ENCODE assay signal across 1 cellular context in the genomic region with DNA sequence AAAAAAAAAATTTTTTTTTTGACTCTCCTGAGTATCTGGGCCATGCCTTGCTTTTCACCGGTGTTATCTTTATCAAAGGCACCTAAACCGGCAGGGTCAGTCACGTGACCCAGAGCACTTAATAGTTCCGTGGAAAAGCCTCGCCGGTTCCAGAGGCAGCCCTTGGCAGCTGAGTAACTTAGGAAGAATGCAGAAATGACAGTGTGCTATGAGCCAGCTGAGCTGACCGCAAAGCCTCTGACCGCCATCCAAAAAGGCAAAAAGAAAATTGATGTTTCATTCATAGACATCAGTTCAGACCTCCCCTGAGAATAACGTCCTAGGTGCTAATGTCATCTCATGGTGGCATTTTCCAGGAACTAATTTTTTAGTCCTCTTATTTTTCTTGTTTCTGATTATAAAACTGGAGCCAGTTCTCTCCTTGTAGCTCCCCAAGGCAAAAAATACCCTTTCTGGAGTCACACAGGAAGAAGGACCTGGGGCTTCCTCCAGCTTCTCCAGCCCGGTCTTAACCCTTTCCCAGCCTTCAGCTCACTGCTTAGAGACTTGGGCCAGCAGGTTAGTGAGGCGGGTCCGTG.
A peak's percentile ranks its signal among the peaks of the same experiment; 100 is the strongest.
TF ChIP-seq lines count a peak whose summit lies in the region.

No MANE protein-coding gene starts in this region.

TF ChIP-seq in K562, 482 proteins besides CTCF, POLR2A, EP300 and RAD21 (continued from another document and continues in another):
- TF ChIP-seq, protein P1, sequence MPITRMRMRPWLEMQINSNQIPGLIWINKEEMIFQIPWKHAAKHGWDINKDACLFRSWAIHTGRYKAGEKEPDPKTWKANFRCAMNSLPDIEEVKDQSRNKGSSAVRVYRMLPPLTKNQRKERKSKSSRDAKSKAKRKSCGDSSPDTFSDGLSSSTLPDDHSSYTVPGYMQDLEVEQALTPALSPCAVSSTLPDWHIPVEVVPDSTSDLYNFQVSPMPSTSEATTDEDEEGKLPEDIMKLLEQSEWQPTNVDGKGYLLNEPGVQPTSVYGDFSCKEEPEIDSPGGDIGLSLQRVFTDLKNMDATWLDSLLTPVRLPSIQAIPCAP (CRISPR knock-in tag; IDR thresholded peaks at IDR 0.05; ENCODE audit: borderline replicate concordance) = no peak
- TF ChIP-seq TOE1 (IDR thresholded peaks at IDR 0.05; ENCODE audit: borderline replicate concordance) = peak; percentile 99
- no peak for TF ChIP-seq TOE1 (CRISPR knock-in tag; IDR thresholded peaks at IDR 0.05; ENCODE audit: borderline replicate concordance, low read depth)
- TF ChIP-seq RFX7 (CRISPR knock-in tag; IDR thresholded peaks at IDR 0.05) = no peak
- TF ChIP-seq SPI1 (IDR thresholded peaks at IDR 0.05; ENCODE audit: borderline replicate concordance, low read depth, low read length) = no peak
- TF ChIP-seq HNRNPL (IDR thresholded peaks at IDR 0.05; ENCODE audit: low read depth, low read length) = no peak
- TF ChIP-seq CHAMP1 (IDR thresholded peaks at IDR 0.05) = no peak
- TF ChIP-seq ZNF175 (CRISPR knock-in tag; IDR thresholded peaks at IDR 0.05; ENCODE audit: low read depth) = no peak
- peak; percentile 92 for TF ChIP-seq CBFA2T2 (conservative IDR thresholded peaks at IDR 0.05)
- TF ChIP-seq CBX1 (IDR thresholded peaks at IDR 0.05; ENCODE audit: low read depth) = no peak
- TF ChIP-seq, protein P2, sequence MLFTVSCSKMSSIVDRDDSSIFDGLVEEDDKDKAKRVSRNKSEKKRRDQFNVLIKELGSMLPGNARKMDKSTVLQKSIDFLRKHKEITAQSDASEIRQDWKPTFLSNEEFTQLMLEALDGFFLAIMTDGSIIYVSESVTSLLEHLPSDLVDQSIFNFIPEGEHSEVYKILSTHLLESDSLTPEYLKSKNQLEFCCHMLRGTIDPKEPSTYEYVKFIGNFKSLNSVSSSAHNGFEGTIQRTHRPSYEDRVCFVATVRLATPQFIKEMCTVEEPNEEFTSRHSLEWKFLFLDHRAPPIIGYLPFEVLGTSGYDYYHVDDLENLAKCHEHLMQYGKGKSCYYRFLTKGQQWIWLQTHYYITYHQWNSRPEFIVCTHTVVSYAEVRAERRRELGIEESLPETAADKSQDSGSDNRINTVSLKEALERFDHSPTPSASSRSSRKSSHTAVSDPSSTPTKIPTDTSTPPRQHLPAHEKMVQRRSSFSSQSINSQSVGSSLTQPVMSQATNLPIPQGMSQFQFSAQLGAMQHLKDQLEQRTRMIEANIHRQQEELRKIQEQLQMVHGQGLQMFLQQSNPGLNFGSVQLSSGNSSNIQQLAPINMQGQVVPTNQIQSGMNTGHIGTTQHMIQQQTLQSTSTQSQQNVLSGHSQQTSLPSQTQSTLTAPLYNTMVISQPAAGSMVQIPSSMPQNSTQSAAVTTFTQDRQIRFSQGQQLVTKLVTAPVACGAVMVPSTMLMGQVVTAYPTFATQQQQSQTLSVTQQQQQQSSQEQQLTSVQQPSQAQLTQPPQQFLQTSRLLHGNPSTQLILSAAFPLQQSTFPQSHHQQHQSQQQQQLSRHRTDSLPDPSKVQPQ (CRISPR knock-in tag; IDR thresholded peaks at IDR 0.05; ENCODE audit: borderline replicate concordance) = no peak
- no peak for TF ChIP-seq HDAC6 (IDR thresholded peaks at IDR 0.05; ENCODE audit: low read depth, low read length)
- peak; percentile 99 for TF ChIP-seq TFE3 (CRISPR knock-in tag; IDR thresholded peaks at IDR 0.05)
- no peak for TF ChIP-seq CBX3 (IDR thresholded peaks at IDR 0.05; ENCODE audit: borderline replicate concordance in 1 of 2, low read length in 2 of 2)
- TF ChIP-seq DIDO1 (tag; IDR thresholded peaks at IDR 0.05; ENCODE audit: low read depth) = no peak
- TF ChIP-seq CREBBP (IDR thresholded peaks at IDR 0.05; ENCODE audit: low read depth, low read length) = no peak
- TF ChIP-seq MYBL2 (IDR thresholded peaks at IDR 0.05; ENCODE audit: low read depth) = no peak
- no peak for TF ChIP-seq MYBL2 (CRISPR knock-in tag; IDR thresholded peaks at IDR 0.05; ENCODE audit: borderline replicate concordance)
- TF ChIP-seq HDAC8 (tag; IDR thresholded peaks at IDR 0.05) = no peak
- no peak for TF ChIP-seq POLR3G (IDR thresholded peaks at IDR 0.05; ENCODE audit: extremely low read depth, insufficient read length, insufficient replicate concordance)
- TF ChIP-seq EWSR1 (IDR thresholded peaks at IDR 0.05; ENCODE audit: borderline replicate concordance, low read depth, partially characterized antibody) = no peak
- TF ChIP-seq, protein P3, sequence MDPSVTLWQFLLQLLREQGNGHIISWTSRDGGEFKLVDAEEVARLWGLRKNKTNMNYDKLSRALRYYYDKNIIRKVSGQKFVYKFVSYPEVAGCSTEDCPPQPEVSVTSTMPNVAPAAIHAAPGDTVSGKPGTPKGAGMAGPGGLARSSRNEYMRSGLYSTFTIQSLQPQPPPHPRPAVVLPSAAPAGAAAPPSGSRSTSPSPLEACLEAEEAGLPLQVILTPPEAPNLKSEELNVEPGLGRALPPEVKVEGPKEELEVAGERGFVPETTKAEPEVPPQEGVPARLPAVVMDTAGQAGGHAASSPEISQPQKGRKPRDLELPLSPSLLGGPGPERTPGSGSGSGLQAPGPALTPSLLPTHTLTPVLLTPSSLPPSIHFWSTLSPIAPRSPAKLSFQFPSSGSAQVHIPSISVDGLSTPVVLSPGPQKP (CRISPR knock-in tag; IDR thresholded peaks at IDR 0.05) = no peak
- TF ChIP-seq FOXP4 (CRISPR knock-in tag; IDR thresholded peaks at IDR 0.05; ENCODE audit: borderline replicate concordance) = no peak
- peak; percentile 96 for TF ChIP-seq FOSL1 (tag; conservative IDR thresholded peaks at IDR 0.05)
- TF ChIP-seq HMG20A (CRISPR knock-in tag; conservative IDR thresholded peaks at IDR 0.05) = no peak
- no peak for TF ChIP-seq ZNF696 (CRISPR knock-in tag; conservative IDR thresholded peaks at IDR 0.05)
- TF ChIP-seq, protein P4, sequence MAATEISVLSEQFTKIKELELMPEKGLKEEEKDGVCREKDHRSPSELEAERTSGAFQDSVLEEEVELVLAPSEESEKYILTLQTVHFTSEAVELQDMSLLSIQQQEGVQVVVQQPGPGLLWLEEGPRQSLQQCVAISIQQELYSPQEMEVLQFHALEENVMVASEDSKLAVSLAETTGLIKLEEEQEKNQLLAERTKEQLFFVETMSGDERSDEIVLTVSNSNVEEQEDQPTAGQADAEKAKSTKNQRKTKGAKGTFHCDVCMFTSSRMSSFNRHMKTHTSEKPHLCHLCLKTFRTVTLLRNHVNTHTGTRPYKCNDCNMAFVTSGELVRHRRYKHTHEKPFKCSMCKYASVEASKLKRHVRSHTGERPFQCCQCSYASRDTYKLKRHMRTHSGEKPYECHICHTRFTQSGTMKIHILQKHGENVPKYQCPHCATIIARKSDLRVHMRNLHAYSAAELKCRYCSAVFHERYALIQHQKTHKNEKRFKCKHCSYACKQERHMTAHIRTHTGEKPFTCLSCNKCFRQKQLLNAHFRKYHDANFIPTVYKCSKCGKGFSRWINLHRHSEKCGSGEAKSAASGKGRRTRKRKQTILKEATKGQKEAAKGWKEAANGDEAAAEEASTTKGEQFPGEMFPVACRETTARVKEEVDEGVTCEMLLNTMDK (IDR thresholded peaks at IDR 0.05; ENCODE audit: borderline replicate concordance, insufficient read depth, low read depth, low read length, poor library complexity, severe bottlenecking) = no peak
- no peak for TF ChIP-seq HOMEZ (CRISPR knock-in tag; IDR thresholded peaks at IDR 0.05)
- TF ChIP-seq ZNF311 (CRISPR knock-in tag; IDR thresholded peaks at IDR 0.05) = no peak
- TF ChIP-seq, protein P5, sequence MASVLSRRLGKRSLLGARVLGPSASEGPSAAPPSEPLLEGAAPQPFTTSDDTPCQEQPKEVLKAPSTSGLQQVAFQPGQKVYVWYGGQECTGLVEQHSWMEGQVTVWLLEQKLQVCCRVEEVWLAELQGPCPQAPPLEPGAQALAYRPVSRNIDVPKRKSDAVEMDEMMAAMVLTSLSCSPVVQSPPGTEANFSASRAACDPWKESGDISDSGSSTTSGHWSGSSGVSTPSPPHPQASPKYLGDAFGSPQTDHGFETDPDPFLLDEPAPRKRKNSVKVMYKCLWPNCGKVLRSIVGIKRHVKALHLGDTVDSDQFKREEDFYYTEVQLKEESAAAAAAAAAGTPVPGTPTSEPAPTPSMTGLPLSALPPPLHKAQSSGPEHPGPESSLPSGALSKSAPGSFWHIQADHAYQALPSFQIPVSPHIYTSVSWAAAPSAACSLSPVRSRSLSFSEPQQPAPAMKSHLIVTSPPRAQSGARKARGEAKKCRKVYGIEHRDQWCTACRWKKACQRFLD (CRISPR knock-in tag; IDR thresholded peaks at IDR 0.05) = peak; percentile 70; the same call in 1 of the 2 replicates
- TF ChIP-seq USF2 (CRISPR knock-in tag; IDR thresholded peaks at IDR 0.05) = peak; percentile 92
- no peak for TF ChIP-seq KLF1 (tag; IDR thresholded peaks at IDR 0.05)
- no peak for TF ChIP-seq TAF1 (IDR thresholded peaks at IDR 0.05; ENCODE audit: control insufficient read depth, extremely low read depth, insufficient read depth, low read length, severe bottlenecking)
- TF ChIP-seq, protein P6, sequence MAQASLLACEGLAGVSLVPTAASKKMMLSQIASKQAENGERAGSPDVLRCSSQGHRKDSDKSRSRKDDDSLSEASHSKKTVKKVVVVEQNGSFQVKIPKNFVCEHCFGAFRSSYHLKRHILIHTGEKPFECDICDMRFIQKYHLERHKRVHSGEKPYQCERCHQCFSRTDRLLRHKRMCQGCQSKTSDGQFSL (CRISPR knock-in tag; IDR thresholded peaks at IDR 0.05) = no peak
- TF ChIP-seq, protein P6 (tag; IDR thresholded peaks at IDR 0.05) = no peak
- peak; percentile 25; the same call in 1 of the 2 replicates for TF ChIP-seq TAL1 (IDR thresholded peaks at IDR 0.05)
